Comparison of ENCODE assay signal across 22 cellular contexts in genomic region chr17:56314026-56314425, GRCh38.
"Had no signal": no experiment of that assay in that cellular context is flagged by ENCODE, and none has a peak within 500 bp of the region (broad histone marks: within the 10 kb centered on the region; RNA-seq: fewer than 3 reads in every experiment).

No MANE protein-coding gene starts in this region.

- H3K27me3 ChIP-seq: colonic mucosa, tibial nerve, vagina had no signal

- DNase-seq: activated CD4-positive, alpha-beta T cell treated with anti-CD3 and anti-CD28 coated beads, Interleukin-2, amount 50 U/mL, for 48 hours; activated CD4-positive, CD25-positive, alpha-beta regulatory T cell treated with anti-CD3 and anti-CD28 coated beads, Interleukin-2, amount 50 U/mL, for 72 hours; activated naive CD4-positive, alpha-beta T cell treated with anti-CD3 and anti-CD28 coated beads, Interleukin-2, amount 50 U/mL, for 16 hours; activated T-cell treated with anti-CD3 and anti-CD28 coated beads, Interleukin-2, amount 50 U/mL, for 24 hours; central memory CD4-positive, alpha-beta T cell; colonic mucosa; foreskin fibroblast; hippocampal formation; kidney; left ventricle myocardium inferior; naive thymus-derived CD8-positive, alpha-beta T cell; retina; stimulated activated CD4-positive, alpha-beta T cell treated with anti-CD3 and anti-CD28 coated beads, Interleukin-15, amount 100 ng/mL, for 24 hours; stimulated activated CD4-positive, alpha-beta T cell treated with anti-CD3 and anti-CD28 coated beads, Interleukin-4, amount 100 ng/mL, for 1 hour; stimulated activated naive CD4-positive, alpha-beta T cell treated with Interleukin-2 at 50 U/mL for 16 hours; substantia nigra had no signal

- H3K9me3 Mint-ChIP-seq: activated T-cell treated with anti-CD3 and anti-CD28 coated beads, Interleukin-2, amount 50 U/mL, for 24 hours; naive thymus-derived CD8-positive, alpha-beta T cell had no signal

- H3K36me3 ChIP-seq: colonic mucosa, left ventricle myocardium inferior, tibial nerve, vagina had no signal

- H3K4me3 Mint-ChIP-seq: activated T-cell treated with anti-CD3 and anti-CD28 coated beads, Interleukin-2, amount 50 U/mL, for 24 hours; brain; memory B cell; naive thymus-derived CD8-positive, alpha-beta T cell had no signal

- H3K4me1 Mint-ChIP-seq: memory B cell had no signal

- H3K27ac Mint-ChIP-seq: activated T-cell treated with anti-CD3 and anti-CD28 coated beads, Interleukin-2, amount 50 U/mL, for 24 hours; brain; memory B cell; naive thymus-derived CD8-positive, alpha-beta T cell had no signal

- H3K4me3 ChIP-seq: colonic mucosa, left ventricle myocardium inferior, tibial nerve, vagina had no signal

- H3K27ac ChIP-seq: colonic mucosa, left ventricle myocardium inferior, parathyroid adenoma, tibial nerve, vagina had no signal

- H3K27me3 Mint-ChIP-seq: memory B cell had no signal

- H3K36me3 Mint-ChIP-seq: brain; memory B cell; naive thymus-derived CD8-positive, alpha-beta T cell had no signal

- H3K9me3 ChIP-seq: colonic mucosa, left ventricle myocardium inferior, tibial nerve, vagina had no signal

- ATAC-seq: esophagus mucosa; naive thymus-derived CD8-positive, alpha-beta T cell had no signal

- H3K4me1 ChIP-seq: colonic mucosa, parathyroid adenoma, tibial nerve, vagina had no signal
